Comparison of ENCODE assay signal across 23 cellular contexts in the genomic region with DNA sequence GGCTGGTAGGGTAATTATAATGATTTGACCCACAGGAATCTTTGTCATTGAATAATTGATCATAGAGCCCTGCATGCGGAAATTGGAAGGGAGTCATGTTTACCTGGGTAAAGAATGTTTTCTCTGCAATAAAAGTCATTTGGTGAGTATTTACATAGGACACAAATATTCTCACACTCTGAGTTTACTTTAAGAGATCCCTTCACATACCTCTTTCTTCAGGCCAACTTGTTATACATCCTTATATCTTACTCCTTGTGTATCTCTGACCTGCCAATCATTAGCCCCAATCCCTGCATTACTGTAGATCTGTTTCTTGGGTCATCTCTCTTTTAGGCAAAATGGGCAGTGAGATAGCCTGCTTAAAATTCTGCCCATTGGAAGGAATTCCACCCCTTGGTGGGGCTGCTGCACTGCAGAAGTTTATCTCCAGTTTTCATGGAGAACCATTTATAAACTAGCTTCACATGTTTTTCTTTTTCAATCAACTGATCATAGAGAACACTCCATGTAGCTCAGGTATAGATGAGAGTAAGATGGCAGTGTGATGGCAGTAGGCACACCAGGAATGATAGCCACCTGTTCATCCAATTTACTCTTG. TPM values are rescaled to one million over a fixed set of nuclear protein-coding genes. Genes with fewer than 3 reads are reported as not detected.
A peak's percentile ranks its signal among the peaks of the same experiment; 100 is the strongest.
DNase-seq lines count a peak whose midpoint lies in the region; ATAC-seq, FAIRE-seq and TF ChIP-seq lines count a peak whose summit lies in the region.
"Had no signal": no experiment of that assay in that cellular context is flagged by ENCODE, and none has a peak within 500 bp of the region (broad histone marks: within the 10 kb centered on the region; RNA-seq: fewer than 3 reads in every experiment).

No MANE protein-coding gene starts in this region.

- 24 to 31% methylated on average over 1 of the region's 1 CpG for WGBS in pancreas, 2 donors

- H3K79me2 ChIP-seq in OCI-LY3 (ENCODE audit: low read length) = no peaks in the 10 kb centered on the region

- no peak overlapping the region for H3K9ac ChIP-seq in OCI-LY3 (ENCODE audit: low read length)

- H3K36me3 ChIP-seq in OCI-LY3 (replicated peaks; ENCODE audit: low read depth, low read length) (peaks cover 13% of the 10 kb centered on the region), bronchial epithelial cell (ENCODE audit: control insufficient read depth, insufficient read depth, low read length) (no peaks in the 10 kb centered on the region), pancreas (no peaks in the 10 kb centered on the region)
- H3K36me3 ChIP-seq: colonic mucosa, left ventricle myocardium inferior, MG63, thyroid gland had no signal

- H3K9me3 ChIP-seq in OCI-LY3 (ENCODE audit: insufficient read depth, low read length) = peaks cover 11% of the 10 kb centered on the region; the same call in 1 of the 2 replicates
- no peaks in the 10 kb centered on the region for H3K9me3 ChIP-seq in pancreas
- H3K9me3 ChIP-seq: colonic mucosa, MG63, thyroid gland had no signal

- no peak for FAIRE-seq in bronchial epithelial cell (lab: Jason Lieb, UNC)
- FAIRE-seq in pancreas (lab: Jason Lieb, UNC) = no peak
- FAIRE-seq: H1 had no signal

- no peak overlapping the region for H2AFZ ChIP-seq in OCI-LY3 (ENCODE audit: low read depth, low read length)

- H3K27ac ChIP-seq in OCI-LY3 (ENCODE audit: low read length) = no peak overlapping the region
- peak overlapping the region in 2 of 4 donors; percentile 32 to 53 for H3K27ac ChIP-seq in pancreas
- H3K27ac ChIP-seq: 22Rv1, colonic mucosa, left ventricle myocardium inferior, thyroid gland had no signal

- H3K27me3 ChIP-seq in OCI-LY3 (ENCODE audit: low read depth, low read length) = no peaks in the 10 kb centered on the region
- H3K27me3 ChIP-seq in bronchial epithelial cell (ENCODE audit: control insufficient read depth, insufficient read depth, low read length) = no peaks in the 10 kb centered on the region
- H3K27me3 ChIP-seq in pancreas = no peaks in the 10 kb centered on the region
- H3K27me3 ChIP-seq: colonic mucosa, MG63, thyroid gland had no signal

- DNase-seq in DMS53 (lab: John Stamatoyannopoulos, UW) (peak; percentile 12), DMS53 treated with DMSO at 0.1 percent for 48 hours (lab: John Stamatoyannopoulos, UW; ENCODE audit: unreplicated experiment) (no peak), bronchial epithelial cell (ENCODE audit: low read depth) (peak; percentile 27), pancreas (no peak), HuH-7.5 (ENCODE audit: low spot score) (no peak)
- DNase-seq: activated effector memory CD4-positive, alpha-beta T cell treated with Interleukin-2 at 50 U/mL for 16 hours; colonic mucosa; left ventricle myocardium inferior; MG63; midbrain; natural killer cell; NCI-H1694; NCI-H526; SHP77 treated with DMSO at 0.1 percent for 48 hours; stimulated activated CD4-positive, alpha-beta T cell treated with anti-CD3 and anti-CD28 coated beads, Interleukin-12 subunit alpha, Interleukin-12 subunit beta, amount 100 ng/mL, for 4 hours; thyroid gland had no signal

- H3K4me1 ChIP-seq in OCI-LY3 (ENCODE audit: low read length) (peaks cover 13% of the 10 kb centered on the region), pancreas (peaks cover 14 to 37% (median 29%) of the 10 kb centered on the region in 3 donors)
- H3K4me1 ChIP-seq: colonic mucosa, left ventricle myocardium inferior, thyroid gland had no signal

- H3K4me3 ChIP-seq in OCI-LY3 (ENCODE audit: low read length) (no peak overlapping the region), bronchial epithelial cell (ENCODE audit: low read depth, low read length) (no peak overlapping the region), pancreas (no peak overlapping the region)
- H3K4me3 ChIP-seq: colonic mucosa, left ventricle myocardium inferior, MG63, thyroid gland had no signal

- ATAC-seq in pancreas (peak; percentile 79 to 86 (median 82)), HG02759 (IDR thresholded peaks at IDR 0.05; ENCODE audit: unreplicated experiment) (no peak), HG02884 (IDR thresholded peaks at IDR 0.05; ENCODE audit: unreplicated experiment) (no peak)
- ATAC-seq: natural killer cell had no signal

- H4K20me1 ChIP-seq in OCI-LY3 (ENCODE audit: insufficient read depth, low read length) = no peaks in the 10 kb centered on the region

- TF ChIP-seq CTCF in OCI-LY3 (IDR thresholded peaks at IDR 0.05; ENCODE audit: low read depth, low read length) = peak; percentile 31
- no peak for TF ChIP-seq CTCF in bronchial epithelial cell (IDR thresholded peaks at IDR 0.05; ENCODE audit: insufficient read depth, low read length, severe bottlenecking)
- TF ChIP-seq CTCF in pancreas (IDR thresholded peaks at IDR 0.05) = no peak

- intact Hi-C loops in pancreas (cut with DNase I) = no loop called here

- H3K4me2 ChIP-seq in OCI-LY3 (ENCODE audit: low read length) = no peak overlapping the region

RNA-seq across cellular contexts. Expression of gene ILDR1, which starts 46.2 kb away (rescaled TPM):
- 1.6 and 6.0 TPM in 2 replicates for total RNA-seq in bronchial epithelial cell
- total RNA-seq in pancreas = 1 to 10 TPM; 4.1 to 8.2 (median 5.7) TPM
- 1 to 10 TPM; 2.2 to 3.0 TPM for polyA plus RNA-seq in pancreas
- total RNA-seq: Daoy, osteocyte had no signal

Comparison
In these comparisons a context has a peak if more than half of its experiments do, and no peak if none do; other contexts are left out.
1. DNase-seq: peak in DMS53 (single experiment) and bronchial epithelial cell (single experiment); none in DMS53 treated with DMSO at 0.1 percent for 48 hours (single experiment), pancreas (0 of 6) and HuH-7.5 (single experiment).
2. ATAC-seq: peak in pancreas (4 of 4); none in HG02759 (single experiment) and HG02884 (single experiment).